Comparison of ENCODE assay signal across 28 cellular contexts in the genomic region with DNA sequence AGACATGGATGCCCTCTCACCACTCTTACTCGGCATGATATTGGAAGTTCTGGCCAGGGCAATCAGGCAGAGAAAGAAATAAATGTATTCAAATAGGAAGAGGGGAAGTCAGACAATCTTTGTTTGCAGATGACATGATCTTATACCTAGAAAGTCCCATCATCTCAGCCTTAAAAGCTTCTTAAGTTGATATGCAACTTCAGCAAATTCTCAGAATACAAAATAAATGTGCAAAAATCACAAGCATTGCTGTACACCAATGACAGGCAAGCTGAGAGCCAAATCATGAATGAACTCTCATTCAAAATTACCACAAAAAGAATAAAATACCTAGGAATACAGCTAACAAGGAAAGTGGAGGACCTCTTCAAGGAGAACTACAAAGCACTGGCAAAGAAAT.
"Had no signal": no experiment of that assay in that cellular context is flagged by ENCODE, and none has a peak within 500 bp of the region (broad histone marks: within the 10 kb centered on the region; RNA-seq: fewer than 3 reads in every experiment).

No MANE protein-coding gene starts in this region.

- H3K4me3 ChIP-seq: colonic mucosa, coronary artery, dorsolateral prefrontal cortex, esophagus muscularis mucosa, esophagus squamous epithelium, gastrocnemius medialis, gastroesophageal sphincter, heart left ventricle, heart right ventricle, hepatocyte had no signal

- H3K4me1 ChIP-seq: colonic mucosa, esophagus muscularis mucosa, esophagus squamous epithelium, foreskin keratinocyte, gastrocnemius medialis, gastroesophageal sphincter, heart left ventricle, heart right ventricle had no signal

- DNase-seq: colonic mucosa; cortex of kidney; dermis blood vessel endothelial cell; dorsolateral prefrontal cortex; effector CD4-positive, alpha-beta T cell; effector CD8-positive, alpha-beta T cell; effector memory CD4-positive, alpha-beta T cell; effector memory CD8-positive, alpha-beta T cell; endodermal cell; erythroblast; esophagus squamous epithelium; foreskin fibroblast; foreskin keratinocyte; foreskin melanocyte; gastrocnemius medialis; glutamatergic neuron; head of caudate nucleus; heart left ventricle; heart right ventricle had no signal

- H3K27ac ChIP-seq: colonic mucosa, coronary artery, dorsolateral prefrontal cortex, epithelial cell of prostate, esophagus muscularis mucosa, esophagus squamous epithelium, foreskin keratinocyte, gastrocnemius medialis, gastroesophageal sphincter, heart left ventricle, heart right ventricle, hepatocyte had no signal

- H2AFZ ChIP-seq: hepatocyte had no signal

- H3K79me2 ChIP-seq: hepatocyte had no signal

- H3K4me2 ChIP-seq: hepatocyte had no signal

- ATAC-seq: effector memory CD8-positive, alpha-beta T cell; esophagus mucosa; foreskin keratinocyte; gastrocnemius medialis; gastroesophageal sphincter; heart left ventricle; heart right ventricle had no signal

- FAIRE-seq: endometrium, endothelial cell of umbilical vein, frontal cortex had no signal

- H3K27me3 ChIP-seq: colonic mucosa, esophagus squamous epithelium, foreskin keratinocyte, gastrocnemius medialis, heart left ventricle, heart right ventricle, hepatocyte had no signal

- H3K36me3 ChIP-seq: colonic mucosa, esophagus muscularis mucosa, esophagus squamous epithelium, gastrocnemius medialis, gastroesophageal sphincter, heart left ventricle, heart right ventricle had no signal

- H3K9me3 ChIP-seq: colonic mucosa, esophagus muscularis mucosa, gastrocnemius medialis, gastroesophageal sphincter had no signal
